In the genomic region with DNA sequence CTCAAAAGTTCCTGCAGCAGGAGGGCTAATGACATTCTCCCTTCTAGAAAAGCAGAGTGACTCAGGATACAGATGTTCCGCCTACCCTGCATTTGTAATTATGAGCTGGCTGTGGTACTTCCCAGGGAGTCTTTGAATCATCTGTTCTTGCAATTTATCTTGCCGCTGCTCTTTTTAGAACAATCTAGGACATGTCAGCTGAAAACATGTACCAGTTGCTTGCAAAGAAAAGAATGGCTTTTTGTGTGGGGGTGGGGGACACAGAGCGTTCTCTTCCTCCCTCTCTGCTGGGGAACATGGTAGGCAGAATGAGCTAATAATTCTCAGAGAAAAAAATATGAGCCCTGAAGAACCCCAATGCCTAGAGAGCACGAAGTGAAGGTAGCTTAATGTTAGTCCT, we compare ENCODE assay signal across 8 cellular contexts. TPM values are rescaled to one million over a fixed set of nuclear protein-coding genes. Genes with fewer than 3 reads are reported as not detected.
A peak's percentile ranks its signal among the peaks of the same experiment; 100 is the strongest.
DNase-seq lines count a peak whose midpoint lies in the region; ATAC-seq and TF ChIP-seq lines count a peak whose summit lies in the region.

No MANE protein-coding gene starts in this region.

- H3K4me3 ChIP-seq in AG04450 (ENCODE audit: low read depth, low read length) (no peak overlapping the region), ascending aorta (no peak overlapping the region)

- no peaks in the 10 kb centered on the region for H3K9me3 ChIP-seq in AG04450 (ENCODE audit: control insufficient read depth, insufficient read depth, low read length)
- H3K9me3 ChIP-seq in ascending aorta = no peaks in the 10 kb centered on the region
- no peaks in the 10 kb centered on the region for H3K9me3 ChIP-seq in CD4-positive, alpha-beta T cell (ENCODE audit: control insufficient read depth, low read length)

- no peak for ATAC-seq in CD4-positive, alpha-beta T cell (ENCODE audit: poor library complexity)
- ATAC-seq in HG02884 (IDR thresholded peaks at IDR 0.05; ENCODE audit: unreplicated experiment) = no peak

- H3K9me3 Mint-ChIP-seq in chondrocyte (ENCODE audit: low read depth) (no peaks in the 10 kb centered on the region), nephron (no peaks in the 10 kb centered on the region)
- no peaks in the 10 kb centered on the region for H3K9me3 Mint-ChIP-seq in CD4-positive, alpha-beta T cell

- H3K27me3 ChIP-seq in AG04450 (ENCODE audit: control insufficient read depth, insufficient read depth, low read length) (no peaks in the 10 kb centered on the region), ascending aorta (peaks cover 4% of the 10 kb centered on the region)
- no peaks in the 10 kb centered on the region for H3K27me3 ChIP-seq in CD4-positive, alpha-beta T cell (ENCODE audit: control insufficient read depth, insufficient read depth, low read length)

- H3K36me3 Mint-ChIP-seq in chondrocyte (ENCODE audit: low read depth) = no peaks in the 10 kb centered on the region
- H3K36me3 Mint-ChIP-seq in nephron (ENCODE audit: low read depth) = no peaks in the 10 kb centered on the region
- no peaks in the 10 kb centered on the region for H3K36me3 Mint-ChIP-seq in CD4-positive, alpha-beta T cell (ENCODE audit: low read depth)

- no peaks in the 10 kb centered on the region for H3K36me3 ChIP-seq in ascending aorta

- H3K4me1 ChIP-seq in ascending aorta = peaks cover 0 to 10% of the 10 kb centered on the region in 2 donors

- CTCF ChIA-PET in AG04450 (lab: Charles Lee) = interaction anchor here (0.7 to 3.3 kb wide), 7 partner anchors 9 to 1636 kb away, joined by 3 to 39 read pairs (median 3); no protein-coding TSS in a partner anchor
- CTCF ChIA-PET in CD4-positive, alpha-beta T cell (lab: Charles Lee) = interaction anchor here (1.0 kb wide), 1 partner anchor 8 kb away, joined by 3 read pairs; no protein-coding TSS in a partner anchor

- TF ChIP-seq CTCF in AG04450 (IDR thresholded peaks at IDR 0.05; ENCODE audit: low read depth, low read length) = no peak
- no peak for TF ChIP-seq CTCF in chondrocyte (IDR thresholded peaks at IDR 0.05)
- TF ChIP-seq CTCF in nephron (IDR thresholded peaks at IDR 0.05; ENCODE audit: unreplicated experiment in 3 of 3) = no peak
- TF ChIP-seq CTCF in ascending aorta (IDR thresholded peaks at IDR 0.05) = no peak
- no peak for TF ChIP-seq CTCF in CD4-positive, alpha-beta T cell (IDR thresholded peaks at IDR 0.05)

- peak overlapping the region; percentile 26 for H3K4me3 Mint-ChIP-seq in chondrocyte (ENCODE audit: unreplicated experiment)
- peak overlapping the region in 1 of 3 experiments; percentile 40 for H3K4me3 Mint-ChIP-seq in nephron
- no peak overlapping the region for H3K4me3 Mint-ChIP-seq in CD4-positive, alpha-beta T cell

- POLR2A ChIA-PET in AG04450 (lab: Yijun Ruan, JAX) = interaction anchor here (0.9 to 1.7 kb wide), 4 partner anchors 29 to 124 kb away, joined by 3 to 7 read pairs (median 6); partner anchors contain the start of gene ISCA1
- POLR2A ChIA-PET in CD4-positive, alpha-beta T cell (lab: Charles Lee) = no interaction called here

- intact Hi-C loops in ascending aorta (cut with DNase I) = no loop called here
- intact Hi-C loops in CD4-positive, alpha-beta T cell (cut with DNase I, micrococcal nuclease) = no loop called here

- H3K27ac ChIP-seq in AG04450 (ENCODE audit: low read depth, low read length) (peak overlapping the region; percentile 92), ascending aorta (no peak overlapping the region)
- H3K27ac ChIP-seq in CD4-positive, alpha-beta T cell (ENCODE audit: low read depth, low read length) = no peak overlapping the region

- H3K27me3 Mint-ChIP-seq in chondrocyte (ENCODE audit: low read depth) = no peaks in the 10 kb centered on the region
- H3K27me3 Mint-ChIP-seq in nephron (ENCODE audit: low read depth) = peaks cover 6% of the 10 kb centered on the region
- peaks cover 13% of the 10 kb centered on the region for H3K27me3 Mint-ChIP-seq in CD4-positive, alpha-beta T cell

- H3K27ac Mint-ChIP-seq in chondrocyte (ENCODE audit: unreplicated experiment) (peak overlapping the region; percentile 86), nephron (peak overlapping the region; percentile 6 to 53 (median 21))
- H3K27ac Mint-ChIP-seq in CD4-positive, alpha-beta T cell = no peak overlapping the region

- DNase-seq in AG04450 (ENCODE audit: low read depth, low spot score) (peak; percentile 76), LHCN-M2 (ENCODE audit: low read depth) (peak; percentile 98), chondrocyte (ENCODE audit: low spot score) (no peak), ecto neural progenitor cell (ENCODE audit: low spot score) (no peak), ascending aorta (ENCODE audit: low spot score in 2 of 2) (no peak)
- no peak for DNase-seq in CD4-positive, alpha-beta T cell

- H3K4me1 Mint-ChIP-seq in chondrocyte (ENCODE audit: low read depth) = peaks cover 31% of the 10 kb centered on the region
- peaks cover 21% of the 10 kb centered on the region for H3K4me1 Mint-ChIP-seq in nephron
- no peaks in the 10 kb centered on the region for H3K4me1 Mint-ChIP-seq in CD4-positive, alpha-beta T cell (ENCODE audit: low read depth)

RNA-seq across cellular contexts. Expression of gene TUT7, which starts 51.7 kb away (rescaled TPM):
- 25.7 and 31.8 TPM in 2 replicates for polyA plus RNA-seq in AG04450 (2011; rRNA removed)
- 26.8 and 52.0 TPM in 2 replicates for polyA minus RNA-seq in AG04450 (2011; rRNA and poly(A)+ RNA removed)
- total RNA-seq in LHCN-M2 (2014; rRNA removed) (38.1 and 47.4 TPM in 2 replicates), chondrocyte (22.3 to 33.9 TPM (median 22.8 TPM) in 3 replicates), ascending aorta (12.9 TPM)
- 7.6 TPM for polyA plus RNA-seq in LHCN-M2 (2012)
- 10 to 100 TPM; 51.9 to 53.8 TPM for total RNA-seq in CD4-positive, alpha-beta T cell

Comparison
In these comparisons a context has a peak if more than half of its experiments do, and no peak if none do; other contexts are left out.
1. DNase-seq: peak in AG04450 (single experiment) and LHCN-M2 (single experiment); none in chondrocyte (single experiment), ecto neural progenitor cell (single experiment), ascending aorta (0 of 2) and CD4-positive, alpha-beta T cell (0 of 10).